8 cellular contexts compared by ENCODE assay signal in the genomic region with DNA sequence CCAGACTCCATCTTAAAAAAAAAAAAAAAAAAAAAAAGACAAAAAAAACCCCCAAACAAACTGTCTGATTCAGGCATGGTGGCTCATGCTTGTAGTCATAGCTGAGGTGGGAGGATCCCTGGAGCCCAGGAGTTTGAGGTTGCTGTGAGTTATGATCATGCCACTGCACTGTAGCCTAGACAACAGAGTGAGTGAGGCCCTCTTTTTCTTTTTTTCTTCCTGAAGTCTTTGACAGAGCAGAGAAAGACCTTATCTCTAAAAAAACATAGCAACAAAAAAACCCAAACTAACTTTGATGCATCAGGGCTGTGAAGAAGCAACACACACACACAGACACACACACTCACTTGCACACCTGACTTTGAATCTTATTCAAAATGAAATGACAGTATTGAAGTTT. TPM values are rescaled to one million over a fixed set of nuclear protein-coding genes. Genes with fewer than 3 reads are reported as not detected.
A peak's percentile ranks its signal among the peaks of the same experiment; 100 is the strongest.
DNase-seq lines count a peak whose midpoint lies in the region; ATAC-seq and TF ChIP-seq lines count a peak whose summit lies in the region.

No MANE protein-coding gene starts in this region.

- peak; percentile 95 for ATAC-seq in CD4-positive, alpha-beta T cell (ENCODE audit: poor library complexity)

- CTCF ChIA-PET in CD4-positive, alpha-beta T cell (lab: Charles Lee): interaction anchor here (0.6 to 1.0 kb wide), 2 partner anchors 12 to 224 kb away, joined by 3 to 4 read pairs; no protein-coding TSS in a partner anchor

- TF ChIP-seq CTCF in CD4-positive, alpha-beta T cell (IDR thresholded peaks at IDR 0.05): no peak
- TF ChIP-seq CTCF in esophagus squamous epithelium (IDR thresholded peaks at IDR 0.05): no peak

- peak overlapping the region; percentile 26 for H3K4me3 Mint-ChIP-seq in CD4-positive, alpha-beta T cell

- peaks cover 4% of the 10 kb centered on the region for H3K36me3 Mint-ChIP-seq in CD4-positive, alpha-beta T cell (ENCODE audit: low read depth)

- peaks cover 65% of the 10 kb centered on the region for H3K4me1 Mint-ChIP-seq in CD4-positive, alpha-beta T cell (ENCODE audit: low read depth)

- TF ChIP-seq POLR2A in esophagus squamous epithelium (IDR thresholded peaks at IDR 0.05): no peak

- H3K27ac Mint-ChIP-seq in CD4-positive, alpha-beta T cell: peak overlapping the region; percentile 87

- no peaks in the 10 kb centered on the region for H3K9me3 Mint-ChIP-seq in CD4-positive, alpha-beta T cell

- H3K4me3 ChIP-seq in esophagus squamous epithelium: no peak overlapping the region

- peaks cover 4 to 28% (median 12%) of the 10 kb centered on the region in 3 donors for H3K4me1 ChIP-seq in esophagus squamous epithelium

- peak overlapping the region; percentile 55 for H3K27ac ChIP-seq in CD4-positive, alpha-beta T cell (ENCODE audit: low read depth, low read length)
- no peak overlapping the region for H3K27ac ChIP-seq in esophagus squamous epithelium

- no peaks in the 10 kb centered on the region for H3K36me3 ChIP-seq in esophagus squamous epithelium

- intact Hi-C loops in CD4-positive, alpha-beta T cell (cut with DNase I, micrococcal nuclease): no loop called here
- intact Hi-C loops in esophagus squamous epithelium (cut with DNase I): no loop called here

- DNase-seq in CD4-positive, alpha-beta T cell: peak; percentile 32 to 83 (median 55)
- DNase-seq in LHCN-M2 (ENCODE audit: low read depth) (peak; percentile 76), activated T-helper 1 cell treated with Interleukin-2 at 50 U/mL for 16 hours (ENCODE audit: low read depth) (peak; percentile 29), left kidney (ENCODE audit: low read depth, low spot score) (peak; percentile 56), GF-D8 (lab: John Stamatoyannopoulos, UW) (no peak), hypothalamus (lab: John Stamatoyannopoulos, UW) (no peak), NOMO-1 treated with DMSO at 0.1 percent for 48 hours (lab: John Stamatoyannopoulos, UW; ENCODE audit: unreplicated experiment) (no peak), esophagus squamous epithelium (lab: John Stamatoyannopoulos, UW) (no peak)

- no peaks in the 10 kb centered on the region for H3K27me3 ChIP-seq in CD4-positive, alpha-beta T cell (ENCODE audit: control insufficient read depth, insufficient read depth, low read length)
- H3K27me3 ChIP-seq in esophagus squamous epithelium: no peaks in the 10 kb centered on the region

- no peaks in the 10 kb centered on the region for H3K27me3 Mint-ChIP-seq in CD4-positive, alpha-beta T cell

- H3K9me3 ChIP-seq in CD4-positive, alpha-beta T cell (ENCODE audit: control insufficient read depth, low read length): no peaks in the 10 kb centered on the region
- H3K9me3 ChIP-seq in esophagus squamous epithelium: peaks cover 0 to 2% (median 0%) of the 10 kb centered on the region in 3 donors

- POLR2A ChIA-PET in CD4-positive, alpha-beta T cell (lab: Charles Lee): interaction anchor here (1.4 to 5.0 kb wide), 3 partner anchors 8 to 224 kb away, joined by 8 to 17 read pairs (median 8); a partner anchor contains a TSS

RNA-seq across cellular contexts. Expression of a gene that starts 7.7 kb away (rescaled TPM):
- 1 to 10 TPM; 6.9 to 8.5 TPM for total RNA-seq in CD4-positive, alpha-beta T cell
- 9.8 and 14.3 TPM in 2 replicates for total RNA-seq in LHCN-M2 (2014; rRNA removed)
- 7.5 TPM for polyA plus RNA-seq in LHCN-M2 (2012)
- 1 to 10 TPM; 1.9 to 6.7 (median 5.7) TPM for total RNA-seq in esophagus squamous epithelium

Comparison
In these comparisons a context has a peak if more than half of its experiments do, and no peak if none do; other contexts are left out.
1. DNase-seq: peak in CD4-positive, alpha-beta T cell (10 of 10), LHCN-M2 (single experiment), activated T-helper 1 cell treated with Interleukin-2 at 50 U/mL for 16 hours (single experiment) and left kidney (single experiment); none in GF-D8 (single experiment), hypothalamus (0 of 51), NOMO-1 treated with DMSO at 0.1 percent for 48 hours (single experiment) and esophagus squamous epithelium (single experiment).